ENCODE assay signal across 7 cellular contexts in genomic region chr3:185943363-185944106, GRCh38. TPM values are rescaled to one million over a fixed set of nuclear protein-coding genes. Genes with fewer than 3 reads are reported as not detected.
A peak's percentile ranks its signal among the peaks of the same experiment; 100 is the strongest.
DNase-seq lines count a peak whose midpoint lies in the region; ATAC-seq, FAIRE-seq and TF ChIP-seq lines count a peak whose summit lies in the region.

No MANE protein-coding gene starts in this region.

- WGBS in hepatocyte (ENCODE audit: low lambda C conversion rate, missing lambda C conversion rate) = 16% methylated on average over 6 of the region's 6 CpGs

- FAIRE-seq in astrocyte (lab: Jason Lieb, UNC) = no peak

- H3K27me3 ChIP-seq in astrocyte (ENCODE audit: insufficient read depth, low read length) = peaks cover 8% of the 10 kb centered on the region
- no peaks in the 10 kb centered on the region for H3K27me3 ChIP-seq in hepatocyte

- H3K27ac ChIP-seq in astrocyte (ENCODE audit: low read depth, low read length) (no peak overlapping the region), hepatocyte (peak overlapping the region; percentile 23)

- H4K20me1 ChIP-seq in astrocyte (ENCODE audit: insufficient read depth, low read length) (no peaks in the 10 kb centered on the region), hepatocyte (ENCODE audit: insufficient read depth, poor library complexity, severe bottlenecking) (no peaks in the 10 kb centered on the region)

- H3K9me3 ChIP-seq in astrocyte (ENCODE audit: insufficient read depth, low read depth, low read length) (no peaks in the 10 kb centered on the region), hepatocyte (ENCODE audit: low read depth) (no peaks in the 10 kb centered on the region)

- H3K4me3 ChIP-seq in astrocyte (ENCODE audit: insufficient read depth, low read depth, low read length) (no peak overlapping the region), hepatocyte (no peak overlapping the region), skeletal muscle cell (ENCODE audit: low read depth, low read length) (no peak overlapping the region)

- H2AFZ ChIP-seq in astrocyte (ENCODE audit: low read depth, low read length) (peak overlapping the region; percentile 35), hepatocyte (peak overlapping the region; percentile 34)

- H3K4me1 ChIP-seq in astrocyte (ENCODE audit: insufficient read depth, low read length) (peaks cover 3% of the 10 kb centered on the region), hepatocyte (ENCODE audit: insufficient read depth) (peaks cover 5% of the 10 kb centered on the region)

- no peaks in the 10 kb centered on the region for H3K9me3 Mint-ChIP-seq in astrocyte (ENCODE audit: unreplicated experiment)

- H3K4me3 Mint-ChIP-seq in astrocyte (ENCODE audit: unreplicated experiment) = no peak overlapping the region

- peak overlapping the region; percentile 60 for H3K4me2 ChIP-seq in astrocyte (ENCODE audit: low read length)
- H3K4me2 ChIP-seq in hepatocyte = peak overlapping the region; percentile 66

- peak; percentile 94 for ATAC-seq in GM18502 (IDR thresholded peaks at IDR 0.05; ENCODE audit: poor library complexity, unreplicated experiment)
- ATAC-seq in HG02870 (IDR thresholded peaks at IDR 0.05; ENCODE audit: unreplicated experiment) = peak; percentile 83

- H3K79me2 ChIP-seq in astrocyte (ENCODE audit: insufficient read depth, low read length) (no peaks in the 10 kb centered on the region), hepatocyte (no peaks in the 10 kb centered on the region)

- H3K9ac ChIP-seq in astrocyte (ENCODE audit: low read length) = no peak overlapping the region

- DNase-seq in NCI-H146 treated with DMSO at 0.1 percent for 48 hours (lab: John Stamatoyannopoulos, UW; ENCODE audit: unreplicated experiment) (peak; percentile 73), T-helper 2 cell (peak; percentile 60 to 86 (median 72)), astrocyte (ENCODE audit: low read depth) (peak; percentile 41), hepatocyte (ENCODE audit: low spot score) (peak; percentile 92), skeletal muscle cell (ENCODE audit: low read depth) (peak; percentile 54)

- TF ChIP-seq CTCF in astrocyte (IDR thresholded peaks at IDR 0.05; ENCODE audit: insufficient read depth, low read depth, low read length) (peak; percentile 97), hepatocyte (IDR thresholded peaks at IDR 0.05; ENCODE audit: poor library complexity) (peak; percentile 98)

- H3K9me2 ChIP-seq in hepatocyte (replicated peaks; ENCODE audit: insufficient read depth) = no peaks in the 10 kb centered on the region

- H3K36me3 Mint-ChIP-seq in astrocyte (ENCODE audit: low read depth, unreplicated experiment) = no peaks in the 10 kb centered on the region

- H3K4me1 Mint-ChIP-seq in astrocyte (ENCODE audit: low read depth, unreplicated experiment) = no peaks in the 10 kb centered on the region

- H3K27me3 Mint-ChIP-seq in astrocyte (ENCODE audit: low read depth, unreplicated experiment) = peaks cover 3% of the 10 kb centered on the region

- H3K27ac Mint-ChIP-seq in astrocyte (ENCODE audit: unreplicated experiment) = no peak overlapping the region

- H3K36me3 ChIP-seq in astrocyte (ENCODE audit: insufficient read depth, low read length) (no peaks in the 10 kb centered on the region), hepatocyte (replicated peaks; ENCODE audit: insufficient read depth, low read depth) (no peaks in the 10 kb centered on the region)

RNA-seq across cellular contexts. Expression of gene TRA2B, which starts 5.7 kb away (rescaled TPM):
- 112 and 120 TPM in 2 replicates for total RNA-seq in astrocyte
- 129 and 135 TPM in 2 replicates for total RNA-seq in hepatocyte
- 93.6 and 113 TPM in 2 replicates for polyA plus RNA-seq in hepatocyte

Comparison
In these comparisons a context has a peak if more than half of its experiments do, and no peak if none do; other contexts are left out.
1. DNase-seq: peak in every context shown above with its lines; median percentile 92 in hepatocyte; 73 in NCI-H146 treated with DMSO at 0.1 percent for 48 hours; 72 in T-helper 2 cell; 54 in skeletal muscle cell; 41 in astrocyte.